9 cellular contexts compared by ENCODE assay signal in the genomic region with DNA sequence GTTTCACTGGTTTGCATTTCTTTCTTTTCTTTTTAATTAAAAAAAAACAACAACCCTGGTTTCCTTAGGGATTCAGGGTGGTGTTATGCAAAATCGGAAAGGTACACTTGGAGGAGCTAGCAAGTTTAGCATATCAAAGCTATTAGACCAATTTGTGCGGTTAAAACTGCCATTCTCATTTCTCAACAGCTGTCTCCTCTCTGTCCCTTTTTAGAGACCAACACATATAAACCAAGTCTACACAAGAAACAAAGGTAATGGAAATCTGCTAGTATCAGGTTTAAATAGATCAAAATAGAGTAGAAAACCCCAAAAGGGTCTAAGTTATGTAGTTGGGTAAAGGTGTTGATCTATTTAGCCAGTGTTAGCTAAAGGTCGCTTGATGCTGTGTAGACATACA. TPM values are rescaled to one million over a fixed set of nuclear protein-coding genes. Genes with fewer than 3 reads are reported as not detected.
A peak's percentile ranks its signal among the peaks of the same experiment; 100 is the strongest.
DNase-seq lines count a peak whose midpoint lies in the region; FAIRE-seq and TF ChIP-seq lines count a peak whose summit lies in the region.
"Had no signal": no experiment of that assay in that cellular context is flagged by ENCODE, and none has a peak within 500 bp of the region (broad histone marks: within the 10 kb centered on the region; RNA-seq: fewer than 3 reads in every experiment).

No MANE protein-coding gene starts in this region.

- TF ChIP-seq POLR2A in GM12892 (IDR thresholded peaks at IDR 0.05; ENCODE audit: low read depth, low read length), result no peak

- H3K27ac ChIP-seq in OCI-LY7 (ENCODE audit: low read depth, low read length, poor library complexity, severe bottlenecking), result no peak overlapping the region

- peak overlapping the region; percentile 88 for H3K4me2 ChIP-seq in OCI-LY7 (ENCODE audit: low read length)

- no TSS peak for BruUV-seq in OCI-LY7 (replicated peaks; lab: Mats Ljungman, UMichigan)

- peak overlapping the region; percentile 80 for H2AFZ ChIP-seq in OCI-LY7 (ENCODE audit: low read length)

- H3K9me3 ChIP-seq in OCI-LY7 (ENCODE audit: low read length), result no peaks in the 10 kb centered on the region
- H3K9me3 ChIP-seq: MG63 had no signal

- no peak for FAIRE-seq in GM12892 (lab: Jason Lieb, UNC)

- TF ChIP-seq CTCF in GM06990 (IDR thresholded peaks at IDR 0.05; ENCODE audit: insufficient read depth, low read length, poor library complexity, severe bottlenecking), result no peak
- 0 out of 2 replicates have a peak, but pooled peaks have one; percentile 6 for TF ChIP-seq CTCF in OCI-LY7 (conservative IDR thresholded peaks at IDR 0.05; ENCODE audit: low read length)
- TF ChIP-seq CTCF in fibroblast of pulmonary artery (IDR thresholded peaks at IDR 0.05; ENCODE audit: low read length, missing control alignments), result no peak
- TF ChIP-seq CTCF in retinal pigment epithelial cell (conservative IDR thresholded peaks at IDR 0.05; ENCODE audit: low read depth, low read length), result no peak

- H4K20me1 ChIP-seq in OCI-LY7 (ENCODE audit: insufficient read depth, low read length), result peaks cover 6% of the 10 kb centered on the region; the same call in 1 of the 2 replicates

- H3K4me1 ChIP-seq in OCI-LY7 (ENCODE audit: insufficient read depth, low read length, poor library complexity, severe bottlenecking), result peaks cover 35% of the 10 kb centered on the region

- DNase-seq in GM06990 (ENCODE audit: extremely low read depth, insufficient read length) (no peak), OCI-LY7 (ENCODE audit: low spot score) (no peak), fibroblast of pulmonary artery (ENCODE audit: low read depth) (no peak), retinal pigment epithelial cell (ENCODE audit: low read depth) (no peak), GM12892 (ENCODE audit: insufficient read length) (no peak), NCI-H510A treated with DMSO at 0.1 percent for 48 hours (lab: John Stamatoyannopoulos, UW) (no peak)
- DNase-seq in activated effector memory CD4-positive, alpha-beta T cell treated with Interleukin-2 at 50 U/mL for 16 hours, result no peak
- no peak for DNase-seq in activated CD8-positive, alpha-beta memory T cell treated with anti-CD3 and anti-CD28 coated beads, Interleukin-2, amount 50 U/mL, for 4 hours
- DNase-seq: MG63 had no signal

- H3K9me2 ChIP-seq in OCI-LY7 (ENCODE audit: insufficient read depth, low read length), result no peaks in the 10 kb centered on the region

- intact Hi-C loops in OCI-LY7 (cut with micrococcal nuclease; ENCODE audit: unreplicated experiment), result loop anchor here (5.0 kb wide), 2 partner anchors 140 to 480 kb away; no protein-coding TSS in a partner anchor

- H3K4me3 ChIP-seq in GM06990 (replicated peaks; ENCODE audit: low read depth, low read length) (peak overlapping the region; percentile 69; the same call in 1 of the 2 replicates), OCI-LY7 (ENCODE audit: low read depth, low read length, poor library complexity, severe bottlenecking) (peak overlapping the region; percentile 83), fibroblast of pulmonary artery (replicated peaks; ENCODE audit: low read depth, low read length) (peak overlapping the region; percentile 71), retinal pigment epithelial cell (ENCODE audit: low read length) (peak overlapping the region; percentile 54)

- no peaks in the 10 kb centered on the region for H3K36me3 ChIP-seq in GM06990 (ENCODE audit: control insufficient read depth, insufficient read depth, low read length)
- no peaks in the 10 kb centered on the region for H3K36me3 ChIP-seq in OCI-LY7 (ENCODE audit: insufficient read depth, low read length)
- H3K36me3 ChIP-seq: MG63 had no signal

- CTCF ChIA-PET in OCI-LY7 (lab: Charles Lee; ENCODE audit: unreplicated experiment), result interaction anchor here (0.7 to 2.3 kb wide), 5 partner anchors 11 to 483 kb away, joined by 3 to 24 read pairs (median 3); no protein-coding TSS in a partner anchor

- POLR2A ChIA-PET in OCI-LY7 (lab: Charles Lee), result interaction anchor here (0.6 to 5.2 kb wide), 13 partner anchors 8 to 558 kb away, joined by 3 to 122 read pairs (median 4); no protein-coding TSS in a partner anchor

- no peaks in the 10 kb centered on the region; the same call in 1 of the 2 replicates for H3K27me3 ChIP-seq in GM06990 (replicated peaks; ENCODE audit: control insufficient read depth, insufficient read depth, low read length)

- H3K79me2 ChIP-seq in OCI-LY7 (ENCODE audit: insufficient read depth, low read depth, low read length), result peaks cover 9% of the 10 kb centered on the region; the same call in 1 of the 2 replicates

RNA-seq across cellular contexts. Expression of gene SESN3, which starts 1.7 kb away (rescaled TPM):
- total RNA-seq in OCI-LY7 (2014; rRNA removed; shearing (Covaris generic)), result 3.4 and 4.4 TPM in 2 replicates
- total RNA-seq in OCI-LY7 (2022), result 9.6 and 12.9 TPM in 2 replicates
- polyA plus RNA-seq in GM12892 (2012; ENCODE audit: missing spikeins), result 2.6 TPM
